In genomic region chr11:103659138-103659734, GRCh38 we compare ENCODE assay signal across 14 cellular contexts.
DNase-seq lines count a peak whose midpoint lies in the region; ATAC-seq, FAIRE-seq and TF ChIP-seq lines count a peak whose summit lies in the region.
"Had no signal": no experiment of that assay in that cellular context is flagged by ENCODE, and none has a peak within 500 bp of the region (broad histone marks: within the 10 kb centered on the region; RNA-seq: fewer than 3 reads in every experiment).

No MANE protein-coding gene starts in this region.

- ATAC-seq in activated T-cell treated with anti-CD3 and anti-CD28 coated beads, Interleukin-2, amount 50 U/mL, for 4 hours: no peak
- no peak for ATAC-seq in HG02885 (IDR thresholded peaks at IDR 0.05; ENCODE audit: poor library complexity, unreplicated experiment)

- H3K4me3 ChIP-seq in AG10803 (ENCODE audit: low read length): no peak overlapping the region
- no peak overlapping the region for H3K4me3 ChIP-seq in HAP-1
- H3K4me3 ChIP-seq: dorsolateral prefrontal cortex, stomach had no signal

- no peaks in the 10 kb centered on the region for H3K4me1 ChIP-seq in HAP-1

- no peaks in the 10 kb centered on the region for H3K27me3 Mint-ChIP-seq in glutamatergic neuron (ENCODE audit: unreplicated experiment)
- H3K27me3 Mint-ChIP-seq in activated T-cell treated with anti-CD3 and anti-CD28 coated beads, Interleukin-2, amount 50 U/mL, for 4 hours (ENCODE audit: low read depth): no peaks in the 10 kb centered on the region

- H3K27me3 ChIP-seq in HAP-1 (ENCODE audit: low read depth): no peaks in the 10 kb centered on the region
- H3K27me3 ChIP-seq: dorsolateral prefrontal cortex, stomach had no signal

- TF ChIP-seq CTCF in AG10803 (conservative IDR thresholded peaks at IDR 0.05; ENCODE audit: low read length): peak; percentile 59
- peak; percentile 65 for TF ChIP-seq CTCF in glutamatergic neuron (IDR thresholded peaks at IDR 0.05; ENCODE audit: partially characterized antibody, unreplicated experiment)

- in situ Hi-C loops in HAP-1 (cut with MboI; ENCODE audit: low sequenced_read_pairs): no loop called here

- no peak for TF ChIP-seq POLR2A in GM12892 (IDR thresholded peaks at IDR 0.05; ENCODE audit: low read depth, low read length)

- no peak overlapping the region for H3K27ac Mint-ChIP-seq in glutamatergic neuron (ENCODE audit: unreplicated experiment)

- DNase-seq in AG10803 (ENCODE audit: low read depth) (peak; percentile 25), HAP-1 (ENCODE audit: low spot score in 2 of 2) (peak; percentile 14 to 31), RCC 7860 (ENCODE audit: low spot score) (peak; percentile 23), glutamatergic neuron (no peak), NCI-H446 treated with DMSO at 0.1 percent for 48 hours (lab: John Stamatoyannopoulos, UW) (no peak), GM12892 (ENCODE audit: insufficient read length) (no peak)
- DNase-seq in activated T-cell treated with anti-CD3 and anti-CD28 coated beads, Interleukin-2, amount 50 U/mL, for 4 hours: no peak
- DNase-seq: dorsolateral prefrontal cortex, GDM1, SIG-M5, small intestine, stomach had no signal

- H3K36me3 ChIP-seq in HAP-1 (replicated peaks): no peaks in the 10 kb centered on the region
- H3K36me3 ChIP-seq: stomach had no signal

- no peak for FAIRE-seq in RCC 7860 (lab: Jason Lieb, UNC)
- FAIRE-seq in GM12892 (lab: Jason Lieb, UNC): no peak
- FAIRE-seq: islet of Langerhans, small intestine had no signal

- no peaks in the 10 kb centered on the region for H3K4me1 Mint-ChIP-seq in glutamatergic neuron (ENCODE audit: low read depth, unreplicated experiment)
- H3K4me1 Mint-ChIP-seq in activated T-cell treated with anti-CD3 and anti-CD28 coated beads, Interleukin-2, amount 50 U/mL, for 4 hours (ENCODE audit: low read depth): peaks cover 5% of the 10 kb centered on the region

- no peaks in the 10 kb centered on the region for H3K9me3 Mint-ChIP-seq in glutamatergic neuron (ENCODE audit: unreplicated experiment)
- no peaks in the 10 kb centered on the region for H3K9me3 Mint-ChIP-seq in activated T-cell treated with anti-CD3 and anti-CD28 coated beads, Interleukin-2, amount 50 U/mL, for 4 hours

- no peaks in the 10 kb centered on the region for H3K9me3 ChIP-seq in HAP-1
- H3K9me3 ChIP-seq: stomach had no signal

- H3K4me3 Mint-ChIP-seq in glutamatergic neuron (ENCODE audit: unreplicated experiment): no peak overlapping the region
- no peak overlapping the region for H3K4me3 Mint-ChIP-seq in activated T-cell treated with anti-CD3 and anti-CD28 coated beads, Interleukin-2, amount 50 U/mL, for 4 hours

- no peaks in the 10 kb centered on the region for H3K36me3 Mint-ChIP-seq in glutamatergic neuron (ENCODE audit: unreplicated experiment)
- H3K36me3 Mint-ChIP-seq in activated T-cell treated with anti-CD3 and anti-CD28 coated beads, Interleukin-2, amount 50 U/mL, for 4 hours (ENCODE audit: insufficient read depth): no peaks in the 10 kb centered on the region

Comparison
In these comparisons a context has a peak if more than half of its experiments do, and no peak if none do; other contexts are left out.
1. DNase-seq: peak in AG10803 (single experiment), HAP-1 (2 of 2) and RCC 7860 (single experiment); none in glutamatergic neuron (single experiment), activated T-cell treated with anti-CD3 and anti-CD28 coated beads, Interleukin-2, amount 50 U/mL, for 4 hours (single experiment), NCI-H446 treated with DMSO at 0.1 percent for 48 hours (single experiment) and GM12892 (single experiment).